ENCODE assay signal across 8 cellular contexts in genomic region chr6:1436334-1437306, GRCh38. TPM values are rescaled to one million over a fixed set of nuclear protein-coding genes. Genes with fewer than 3 reads are reported as not detected.
DNase-seq lines count a peak whose midpoint lies in the region; ATAC-seq, FAIRE-seq and TF ChIP-seq lines count a peak whose summit lies in the region.

No MANE protein-coding gene starts in this region.

- no peak for TF ChIP-seq POLR2A in A549 (IDR thresholded peaks at IDR 0.05; ENCODE audit: low read length)

- FAIRE-seq in A549 (lab: Jason Lieb, UNC), result no peak

- CTCF ChIA-PET in A549 (lab: Yijun Ruan, JAX), result interaction anchor here (0.5 to 3.6 kb wide), 37 partner anchors 8 to 1251 kb away, joined by 3 to 49 read pairs (median 3); no protein-coding TSS in a partner anchor

- POLR2A ChIA-PET in A549 (lab: Yijun Ruan, JAX), result no interaction called here

- peak overlapping the region; percentile 71 for H3K4me2 ChIP-seq in A549

- peaks cover 5% of the 10 kb centered on the region; the same call in 2 of the 3 replicates for H3K4me1 ChIP-seq in A549

- DNase-seq in A549 (ENCODE audit: low read depth in 1 of 2, low spot score in 1 of 2) (peak; percentile 61 to 62), GM10266 (ENCODE audit: extremely low spot score) (peak; percentile 79), LNCaP clone FGC (ENCODE audit: low read depth) (peak; percentile 22), brain microvascular endothelial cell (peak; percentile 76), iPS-NIHi11 (ENCODE audit: low spot score) (peak; percentile 85)
- DNase-seq in stimulated activated CD4-positive, alpha-beta T cell treated with anti-CD3 and anti-CD28 coated beads, Interleukin-15, amount 100 ng/mL, for 24 hours, result peak; percentile 47

- H3K4me3 ChIP-seq in A549 (no peak overlapping the region), LNCaP clone FGC (ENCODE audit: low read depth, low read length) (no peak overlapping the region), brain microvascular endothelial cell (ENCODE audit: low read depth, low read length) (no peak overlapping the region)

- in situ Hi-C loops in brain microvascular endothelial cell (cut with HindIII; ENCODE audit: low pct_ligation_motif_present, low sequenced_read_pairs), result no loop called here

- peak; percentile 77 to 82 for TF ChIP-seq RAD21 in A549 (conservative IDR thresholded peaks at IDR 0.05 in 1 of 2, IDR thresholded peaks at IDR 0.05 in 1 of 2)

- WGBS in A549 (ENCODE audit: missing lambda C conversion rate), result 21% methylated on average over 18 of the region's 18 CpGs

- no peaks in the 10 kb centered on the region for H3K9me3 ChIP-seq in A549

- H3K27ac ChIP-seq in A549 (peak overlapping the region in 1 of 2 experiments; percentile 51; a peak in 3 of 6 replicates), brain microvascular endothelial cell (no peak overlapping the region)

- peak; percentile 67 for TF ChIP-seq CTCF in A549 (IDR thresholded peaks at IDR 0.05)
- peak; percentile 72 for TF ChIP-seq CTCF in GM10266 (IDR thresholded peaks at IDR 0.05; ENCODE audit: control insufficient read depth, insufficient read depth, low read depth, missing control alignments)
- peak; percentile 78 for TF ChIP-seq CTCF in LNCaP clone FGC (IDR thresholded peaks at IDR 0.05; ENCODE audit: control insufficient read depth, extremely low read depth, insufficient read depth)
- peak; percentile 79 for TF ChIP-seq CTCF in brain microvascular endothelial cell (IDR thresholded peaks at IDR 0.05; ENCODE audit: low read depth, low read length, missing control alignments)

- H3K36me3 ChIP-seq in brain microvascular endothelial cell (replicated peaks), result no peaks in the 10 kb centered on the region

- peak; percentile 96 to 98 for ATAC-seq in A549
- ATAC-seq in SK-N-SH treated with all-trans-retinoic acid at 6 μM for 48 hours, result peak; percentile 99
- ATAC-seq in HG03097 (IDR thresholded peaks at IDR 0.05; ENCODE audit: low FRiP score, unreplicated experiment), result no peak

- TF ChIP-seq EP300 in A549 (IDR thresholded peaks at IDR 0.05), result no peak

- no peaks in the 10 kb centered on the region for H3K27me3 ChIP-seq in brain microvascular endothelial cell (replicated peaks)

TF ChIP-seq in A549, 52 proteins besides CTCF, POLR2A, EP300 and RAD21:
- TF ChIP-seq NR3C1 (IDR thresholded peaks at IDR 0.05) (no peak), SMC3 (IDR thresholded peaks at IDR 0.05) (peak; percentile 67)

TF ChIP-seq in SK-N-SH treated with all-trans-retinoic acid at 6 μM for 48 hours, 23 proteins besides CTCF, POLR2A, EP300 and RAD21:
- TF ChIP-seq ZFP30 (CRISPR knock-in tag; IDR thresholded peaks at IDR 0.05) (no peak), TOX (CRISPR knock-in tag; IDR thresholded peaks at IDR 0.05; ENCODE audit: borderline replicate concordance) (no peak), CSRNP3 (CRISPR knock-in tag; IDR thresholded peaks at IDR 0.05) (no peak), PPARA (CRISPR knock-in tag; IDR thresholded peaks at IDR 0.05; ENCODE audit: borderline replicate concordance) (no peak), ISL1 (CRISPR knock-in tag; IDR thresholded peaks at IDR 0.05) (no peak), TCF4 (CRISPR knock-in tag; IDR thresholded peaks at IDR 0.05; ENCODE audit: borderline replicate concordance) (no peak)

RNA-seq across cellular contexts. Expression of gene FOXF2, which starts 47.2 kb away (rescaled TPM):
- polyA plus RNA-seq in A549 (2011; rRNA removed) (6.6 and 8.3 TPM in 2 replicates), A549 (2017; fragmentation: RNase III; extraction: RNeasy Plus Mini Kit Qiagen cat#74134 plus additional on column Dnase treatment) (12.3 to 12.4 TPM (median 12.3 TPM) in 3 replicates)
- polyA plus RNA-seq in A549 (2012; cell fraction: cytosol; rRNA removed), result 10.3 and 14.6 TPM in 2 replicates
- polyA plus RNA-seq in A549 (2012; cell fraction: nucleus; rRNA removed), result 7.1 and 10.1 TPM in 2 replicates
- polyA minus RNA-seq in A549 (2011; rRNA and poly(A)+ RNA removed), result 5.3 and 6.5 TPM in 2 replicates

Comparison
In these comparisons a context has a peak if more than half of its experiments do, and no peak if none do; other contexts are left out.
1. DNase-seq: peak in every context shown above with its lines; median percentile 85 in iPS-NIHi11; 79 in GM10266; 76 in brain microvascular endothelial cell; 62 in A549; 47 in stimulated activated CD4-positive, alpha-beta T cell treated with anti-CD3 and anti-CD28 coated beads, Interleukin-15, amount 100 ng/mL, for 24 hours; 22 in LNCaP clone FGC.